Comparison of ENCODE assay signal across 8 cellular contexts in the genomic region with DNA sequence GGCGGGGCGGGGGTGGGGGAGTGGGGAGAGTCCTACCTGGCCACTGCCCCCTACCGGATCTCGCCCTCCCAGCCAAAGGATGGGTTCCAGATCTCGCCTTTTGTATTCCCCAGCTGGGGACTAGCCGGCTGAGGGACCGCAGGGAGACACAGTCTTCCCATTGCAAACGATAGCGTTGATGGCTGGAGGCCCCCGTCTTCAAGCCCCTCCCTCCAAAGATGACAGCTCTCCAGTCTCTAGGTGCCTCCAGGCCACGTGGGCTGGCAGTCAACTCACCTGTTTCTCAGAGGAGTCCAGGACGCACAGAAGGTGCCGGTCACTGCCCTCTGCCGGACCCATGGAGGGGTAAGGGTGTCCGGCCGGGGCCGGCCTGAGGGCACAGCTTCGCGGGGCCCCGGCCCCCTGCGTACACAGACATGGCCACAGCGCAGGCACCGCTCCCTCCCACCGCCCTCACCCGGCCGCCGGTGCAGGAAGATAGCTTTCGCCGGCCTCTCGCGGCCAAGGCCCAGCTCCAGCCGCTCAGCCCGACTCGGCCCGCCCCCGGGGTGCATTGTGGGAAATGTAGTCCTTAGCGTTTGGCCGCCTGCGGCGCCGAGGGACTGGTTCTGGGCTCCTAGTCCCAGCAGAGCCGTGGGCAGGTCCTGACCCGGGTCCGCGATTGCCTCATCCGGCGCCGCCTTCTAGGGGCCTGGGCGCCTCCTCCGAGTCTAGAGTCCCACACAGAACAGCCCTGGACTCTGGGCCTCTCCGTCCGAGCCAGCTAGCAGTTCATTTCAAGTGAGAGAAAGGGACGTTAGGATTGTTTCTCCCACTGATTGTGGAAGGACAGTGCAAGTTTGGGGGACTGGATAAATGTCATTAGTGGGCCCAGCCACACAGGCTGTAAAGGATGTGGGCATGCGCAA. TPM values are rescaled to one million over a fixed set of nuclear protein-coding genes. Genes with fewer than 3 reads are reported as not detected.
DNase-seq lines count a peak whose midpoint lies in the region; ATAC-seq and TF ChIP-seq lines count a peak whose summit lies in the region.

A gene with protein sequence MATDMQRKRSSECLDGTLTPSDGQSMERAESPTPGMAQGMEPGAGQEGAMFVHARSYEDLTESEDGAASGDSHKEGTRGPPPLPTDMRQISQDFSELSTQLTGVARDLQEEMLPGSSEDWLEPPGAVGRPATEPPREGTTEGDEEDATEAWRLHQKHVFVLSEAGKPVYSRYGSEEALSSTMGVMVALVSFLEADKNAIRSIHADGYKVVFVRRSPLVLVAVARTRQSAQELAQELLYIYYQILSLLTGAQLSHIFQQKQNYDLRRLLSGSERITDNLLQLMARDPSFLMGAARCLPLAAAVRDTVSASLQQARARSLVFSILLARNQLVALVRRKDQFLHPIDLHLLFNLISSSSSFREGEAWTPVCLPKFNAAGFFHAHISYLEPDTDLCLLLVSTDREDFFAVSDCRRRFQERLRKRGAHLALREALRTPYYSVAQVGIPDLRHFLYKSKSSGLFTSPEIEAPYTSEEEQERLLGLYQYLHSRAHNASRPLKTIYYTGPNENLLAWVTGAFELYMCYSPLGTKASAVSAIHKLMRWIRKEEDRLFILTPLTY (minus strand): TSS at position 479 of the 908 bp plus-strand sequence. CDS start 16,465 bp downstream, outside the sequence.

- TF ChIP-seq CTCF in RWPE2 (IDR thresholded peaks at IDR 0.05; ENCODE audit: poor library complexity, severe bottlenecking) (peak; percentile 48), fibroblast of the aortic adventitia (IDR thresholded peaks at IDR 0.05; ENCODE audit: insufficient read depth, low read length) (peak; percentile 25), nephron progenitor cell (IDR thresholded peaks at IDR 0.05) (peak; percentile 29)

- ATAC-seq in GM21825 (IDR thresholded peaks at IDR 0.05; ENCODE audit: unreplicated experiment) = peak; percentile 83
- ATAC-seq in RWPE2 (ENCODE audit: low read depth) = peak; percentile 91
- ATAC-seq in stimulated activated naive CD8-positive, alpha-beta T cell treated with anti-CD3 and anti-CD28 coated beads, Interleukin-15, amount 100 ng/mL, for 72 hours = peak; percentile 98

- peaks cover 34% of the 10 kb centered on the region for H3K4me1 Mint-ChIP-seq in nephron progenitor cell
- H3K4me1 Mint-ChIP-seq in stimulated activated naive CD8-positive, alpha-beta T cell treated with anti-CD3 and anti-CD28 coated beads, Interleukin-15, amount 100 ng/mL, for 72 hours = peaks cover 35% of the 10 kb centered on the region

- no peaks in the 10 kb centered on the region for H3K9me3 ChIP-seq in Karpas-422 (ENCODE audit: low read length)
- no peaks in the 10 kb centered on the region for H3K9me3 ChIP-seq in RWPE2 (ENCODE audit: severe bottlenecking)

- no peaks in the 10 kb centered on the region for H3K27me3 ChIP-seq in Karpas-422 (ENCODE audit: low read length)
- H3K27me3 ChIP-seq in RWPE2 (ENCODE audit: insufficient read depth, poor library complexity, severe bottlenecking) = no peaks in the 10 kb centered on the region

- H4K20me1 ChIP-seq in Karpas-422 (ENCODE audit: insufficient read depth, low read depth, low read length) = no peaks in the 10 kb centered on the region

- H3K9me2 ChIP-seq in Karpas-422 (replicated peaks; ENCODE audit: insufficient read depth, low read length) = no peaks in the 10 kb centered on the region

- peak within 1 kb of the TSS; percentile 95 for H3K4me3 ChIP-seq in Karpas-422 (ENCODE audit: low read length)
- H3K4me3 ChIP-seq in RWPE2 (ENCODE audit: severe bottlenecking) = peak within 1 kb of the TSS; percentile 63
- H3K4me3 ChIP-seq in fibroblast of the aortic adventitia (ENCODE audit: low read depth, low read length) = peak within 1 kb of the TSS; percentile 86

- peak within 1 kb of the TSS; percentile 90 for H3K27ac Mint-ChIP-seq in nephron progenitor cell
- H3K27ac Mint-ChIP-seq in stimulated activated naive CD8-positive, alpha-beta T cell treated with anti-CD3 and anti-CD28 coated beads, Interleukin-15, amount 100 ng/mL, for 72 hours = peak within 1 kb of the TSS; percentile 96

- H3K9ac ChIP-seq in Karpas-422 (ENCODE audit: low read length) = peak within 1 kb of the TSS; percentile 82

- DNase-seq in ELR (ENCODE audit: low read depth) (peak; percentile 93), Karpas-422 (peak; percentile 96), RWPE2 (ENCODE audit: low spot score) (peak; percentile 95), fibroblast of the aortic adventitia (ENCODE audit: low read depth) (peak; percentile 91), nephron progenitor cell (peak; percentile 98)
- DNase-seq in activated effector memory CD4-positive, alpha-beta T cell treated with Interleukin-2 at 50 U/mL for 16 hours = peak; percentile 76
- DNase-seq in stimulated activated naive CD8-positive, alpha-beta T cell treated with anti-CD3 and anti-CD28 coated beads, Interleukin-15, amount 100 ng/mL, for 72 hours = peak; percentile 88 to 91

- peak within 1 kb of the TSS; percentile 88 for H3K4me3 Mint-ChIP-seq in nephron progenitor cell
- H3K4me3 Mint-ChIP-seq in stimulated activated naive CD8-positive, alpha-beta T cell treated with anti-CD3 and anti-CD28 coated beads, Interleukin-15, amount 100 ng/mL, for 72 hours = peak within 1 kb of the TSS; percentile 82 to 90

- peaks cover 16% of the 10 kb centered on the region for H3K79me2 ChIP-seq in Karpas-422 (ENCODE audit: low read length)

- H2AFZ ChIP-seq in Karpas-422 (ENCODE audit: low read length) = peak within 1 kb of the TSS; percentile 100

- no peaks in the 10 kb centered on the region for H3K9me3 Mint-ChIP-seq in nephron progenitor cell
- no peaks in the 10 kb centered on the region for H3K9me3 Mint-ChIP-seq in stimulated activated naive CD8-positive, alpha-beta T cell treated with anti-CD3 and anti-CD28 coated beads, Interleukin-15, amount 100 ng/mL, for 72 hours

- no peaks in the 10 kb centered on the region for H3K36me3 Mint-ChIP-seq in nephron progenitor cell (ENCODE audit: low read depth)

- peaks cover 2% of the 10 kb centered on the region for H3K27me3 Mint-ChIP-seq in nephron progenitor cell (ENCODE audit: low read depth, poor library complexity)
- no peaks in the 10 kb centered on the region for H3K27me3 Mint-ChIP-seq in stimulated activated naive CD8-positive, alpha-beta T cell treated with anti-CD3 and anti-CD28 coated beads, Interleukin-15, amount 100 ng/mL, for 72 hours

- H3K4me2 ChIP-seq in Karpas-422 (ENCODE audit: low read depth, low read length, poor library complexity, severe bottlenecking) = peak within 1 kb of the TSS; percentile 84

- H3K27ac ChIP-seq in Karpas-422 (ENCODE audit: low read length) = peak within 1 kb of the TSS; percentile 70
- peak within 1 kb of the TSS; percentile 42 for H3K27ac ChIP-seq in RWPE2 (ENCODE audit: poor library complexity, severe bottlenecking)

- H3K36me3 ChIP-seq in Karpas-422 (ENCODE audit: insufficient read depth, low read length) (no peaks in the 10 kb centered on the region), RWPE2 (ENCODE audit: low read depth) (no peaks in the 10 kb centered on the region)

- H3K4me1 ChIP-seq in Karpas-422 (ENCODE audit: low read length) = peaks cover 31% of the 10 kb centered on the region
- H3K4me1 ChIP-seq in RWPE2 (ENCODE audit: insufficient read depth, poor library complexity, severe bottlenecking) = peaks cover 15% of the 10 kb centered on the region

RNA-seq across cellular contexts. Expression of the gene that starts here (rescaled TPM):
- 9.6 and 9.8 TPM in 2 replicates for total RNA-seq in Karpas-422 (2014; rRNA removed; shearing (Covaris generic); ENCODE audit: low replicate concordance)
- 3.4 and 12.8 TPM in 2 replicates for total RNA-seq in fibroblast of the aortic adventitia (ENCODE audit: low replicate concordance)

Comparison
In these comparisons a context has a peak if more than half of its experiments do, and no peak if none do; other contexts are left out.
1. Peak in every context shown above with its lines: DNase-seq, ATAC-seq, H3K4me3 ChIP-seq and H3K27ac ChIP-seq.